8 cellular contexts compared by ENCODE assay signal in the genomic region with DNA sequence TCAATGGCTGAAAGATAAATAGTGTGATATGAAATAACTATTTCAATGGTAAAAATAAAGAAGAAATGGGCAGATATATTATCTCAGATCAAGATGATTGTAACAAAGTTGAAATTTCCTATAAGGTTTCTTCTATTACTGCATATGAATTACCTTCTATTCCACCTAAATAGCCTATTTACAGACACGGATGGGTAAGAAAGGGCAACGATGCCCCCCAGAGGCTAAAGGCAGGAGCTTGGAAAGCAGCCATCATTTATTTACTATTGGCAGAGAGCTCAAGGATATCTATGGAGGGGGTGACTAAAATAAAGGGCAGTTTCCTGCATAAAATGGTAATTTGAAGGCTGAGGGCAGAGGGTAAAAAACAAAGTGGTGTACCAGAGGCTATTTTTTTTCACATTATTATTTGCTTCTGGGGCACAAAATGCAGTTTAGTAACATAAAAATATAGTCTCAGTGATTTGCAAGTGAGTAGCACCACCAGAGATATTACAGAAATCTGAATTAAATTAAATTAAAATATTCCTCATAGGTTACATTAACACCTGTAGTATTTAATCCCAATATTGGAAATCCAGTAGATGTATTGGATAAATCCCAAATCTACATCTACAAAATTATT.
DNase-seq lines count a peak whose midpoint lies in the region; ATAC-seq and TF ChIP-seq lines count a peak whose summit lies in the region.

No MANE protein-coding gene starts in this region.

- H3K27me3 ChIP-seq in Peyer's patch: no peaks in the 10 kb centered on the region

- H3K4me1 Mint-ChIP-seq in activated naive CD8-positive, alpha-beta T cell treated with anti-CD3 and anti-CD28 coated beads, Interleukin-2, amount 50 U/mL, for 24 hours: peaks cover 2% of the 10 kb centered on the region

- no peak for TF ChIP-seq POLR2A in Peyer's patch (IDR thresholded peaks at IDR 0.05)

- no peaks in the 10 kb centered on the region for H3K36me3 ChIP-seq in Peyer's patch

- H3K36me3 Mint-ChIP-seq in activated naive CD8-positive, alpha-beta T cell treated with anti-CD3 and anti-CD28 coated beads, Interleukin-2, amount 50 U/mL, for 24 hours (ENCODE audit: low read depth): no peaks in the 10 kb centered on the region

- TF ChIP-seq CTCF in Peyer's patch (IDR thresholded peaks at IDR 0.05): peak in 4 of 6 experiments; percentile 42 to 84 (median 80)

- in situ Hi-C loops in G401 (cut with HindIII; ENCODE audit: low sequenced_read_pairs): no loop called here

- H3K9me3 ChIP-seq in Peyer's patch: no peaks in the 10 kb centered on the region

- ATAC-seq in activated naive CD8-positive, alpha-beta T cell treated with anti-CD3 and anti-CD28 coated beads, Interleukin-2, amount 50 U/mL, for 24 hours: peak; percentile 61
- ATAC-seq in HG03139 (IDR thresholded peaks at IDR 0.05; ENCODE audit: unreplicated experiment) (no peak), GM21723 (IDR thresholded peaks at IDR 0.05; ENCODE audit: unreplicated experiment) (no peak)

- H3K27me3 Mint-ChIP-seq in activated naive CD8-positive, alpha-beta T cell treated with anti-CD3 and anti-CD28 coated beads, Interleukin-2, amount 50 U/mL, for 24 hours: peaks cover 6% of the 10 kb centered on the region

- no peak overlapping the region for H3K4me3 Mint-ChIP-seq in activated naive CD8-positive, alpha-beta T cell treated with anti-CD3 and anti-CD28 coated beads, Interleukin-2, amount 50 U/mL, for 24 hours

- H3K27ac ChIP-seq in Peyer's patch: no peak overlapping the region

- DNase-seq in G401 (ENCODE audit: low spot score): peak; percentile 4
- DNase-seq in HK-2 (ENCODE audit: unreplicated experiment): peak; percentile 64
- peak in 1 of 3 donors; percentile 81 for DNase-seq in Peyer's patch
- peak; percentile 41 for DNase-seq in activated naive CD8-positive, alpha-beta T cell treated with anti-CD3 and anti-CD28 coated beads, Interleukin-2, amount 50 U/mL, for 24 hours
- DNase-seq in iPS-NIHi7 (ENCODE audit: extremely low spot score): peak; percentile 53
- peak in 2 of 3 donors; percentile 5 to 10 for DNase-seq in stimulated activated CD4-positive, alpha-beta T cell treated with anti-CD3 and anti-CD28 coated beads, TNF-alpha, amount 100 ng/mL, for 1 hour (ENCODE audit: low read depth in 3 of 3, low spot score in 1 of 3)

- H3K27ac Mint-ChIP-seq in activated naive CD8-positive, alpha-beta T cell treated with anti-CD3 and anti-CD28 coated beads, Interleukin-2, amount 50 U/mL, for 24 hours: no peak overlapping the region

- H3K9me3 Mint-ChIP-seq in activated naive CD8-positive, alpha-beta T cell treated with anti-CD3 and anti-CD28 coated beads, Interleukin-2, amount 50 U/mL, for 24 hours: no peaks in the 10 kb centered on the region

- no peak overlapping the region for H3K4me3 ChIP-seq in Peyer's patch

- no peaks in the 10 kb centered on the region for H3K4me1 ChIP-seq in Peyer's patch
